ENCODE assay signal across 1 cellular context in the genomic region with DNA sequence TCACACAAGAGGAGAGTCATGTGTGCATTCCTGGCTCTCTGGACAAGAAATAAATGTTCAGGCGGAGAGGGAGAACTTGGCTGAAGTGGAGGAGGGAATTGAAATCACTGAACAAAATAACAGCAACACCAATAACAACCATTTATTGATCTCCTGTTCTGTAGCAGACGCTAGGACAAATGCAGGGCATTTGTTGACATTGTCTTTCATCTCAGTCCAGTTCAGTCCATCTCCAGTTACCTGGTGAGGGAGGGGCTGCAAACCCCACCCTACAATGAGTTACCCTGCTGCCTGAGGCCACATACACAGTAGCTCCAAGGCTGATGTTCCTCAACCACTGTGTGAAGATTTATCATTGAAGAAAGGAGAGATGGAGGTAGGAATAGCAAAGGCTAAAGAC.
TF ChIP-seq lines count a peak whose summit lies in the region.

No MANE protein-coding gene starts in this region.

TF ChIP-seq in H1, 55 proteins besides CTCF, POLR2A, EP300 and RAD21:
- TF ChIP-seq HDAC6 (IDR thresholded peaks at IDR 0.05; ENCODE audit: low read depth, low read length): no peak
- TF ChIP-seq POU5F1 (IDR thresholded peaks at IDR 0.05; ENCODE audit: low read depth, low read length): no peak
- no peak for TF ChIP-seq CTBP2 (IDR thresholded peaks at IDR 0.05; ENCODE audit: borderline replicate concordance, insufficient read depth, insufficient read length, low read length)
- no peak for TF ChIP-seq PHF8 (conservative IDR thresholded peaks at IDR 0.05; ENCODE audit: low read depth, low read length)
- no peak for TF ChIP-seq RXRA (IDR thresholded peaks at IDR 0.05; ENCODE audit: insufficient read depth, low read depth, low read length)
- TF ChIP-seq CBX8 (IDR thresholded peaks at IDR 0.05; ENCODE audit: borderline replicate concordance, low read depth, low read length): no peak
